In the genomic region with DNA sequence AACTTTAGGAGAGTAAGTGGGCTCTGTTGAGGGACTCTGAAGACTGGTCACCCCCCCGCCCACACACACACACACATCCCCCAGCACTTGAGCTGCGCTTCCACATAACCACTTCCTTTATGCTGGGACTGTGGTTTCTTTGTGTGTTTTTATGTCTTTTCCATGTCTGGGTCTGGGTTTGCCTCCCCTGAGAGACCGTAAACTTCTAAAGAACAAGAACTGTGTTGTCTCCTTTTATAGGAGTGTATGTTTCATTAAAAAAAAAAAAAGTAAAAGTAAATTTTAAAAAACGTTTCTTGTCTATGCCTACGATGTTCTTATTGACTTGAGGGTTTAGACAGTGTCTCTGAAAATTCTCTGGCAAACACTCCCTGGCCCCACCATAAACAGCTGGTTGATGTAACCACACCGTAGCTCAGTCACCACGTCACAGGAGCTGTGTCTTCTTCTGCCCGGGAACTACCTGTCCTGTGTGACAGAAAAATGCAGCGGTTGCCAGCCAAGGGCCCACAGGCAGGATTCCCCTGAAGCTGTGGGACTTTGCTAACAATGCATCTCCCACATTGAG, we compare ENCODE assay signal across 9 cellular contexts.
A peak's percentile ranks its signal among the peaks of the same experiment; 100 is the strongest.
DNase-seq lines count a peak whose midpoint lies in the region; ATAC-seq, FAIRE-seq and TF ChIP-seq lines count a peak whose summit lies in the region.
"Had no signal": no experiment of that assay in that cellular context is flagged by ENCODE, and none has a peak within 500 bp of the region (broad histone marks: within the 10 kb centered on the region; RNA-seq: fewer than 3 reads in every experiment).

No MANE protein-coding gene starts in this region.

- WGBS in GM12878 (ENCODE audit: insufficient coverage, insufficient replicate concordance, low lambda C conversion rate, missing lambda C conversion rate) = under 1% methylated on average over 9 of the region's 9 CpGs

- H3K9me2 ChIP-seq in Loucy (replicated peaks; ENCODE audit: low read depth, low read length) = no peaks in the 10 kb centered on the region

- CTCF ChIA-PET in GM12878 (lab: Yijun Ruan, JAX) (interaction anchor here (0.6 to 2.7 kb wide), 5 partner anchors 8 to 254 kb away, joined by 3 to 11 read pairs (median 3); no protein-coding TSS in a partner anchor), Caco-2 (lab: Charles Lee) (interaction anchor here (0.5 kb wide), 1 partner anchor 276 kb away, joined by 3 read pairs; no protein-coding TSS in a partner anchor)

- TF ChIP-seq CTCF in Loucy (conservative IDR thresholded peaks at IDR 0.05; ENCODE audit: low read length) (no peak), GM12878 (IDR thresholded peaks at IDR 0.05 in 2 of 3, conservative IDR thresholded peaks at IDR 0.05 in 1 of 3; ENCODE audit: control insufficient read depth in 2 of 3, extremely low read depth in 1 of 3, insufficient read depth in 1 of 3, low read depth in 3 of 3, low read length in 3 of 3) (no peak), Caco-2 (IDR thresholded peaks at IDR 0.05; ENCODE audit: insufficient read depth in 1 of 2, low read depth in 1 of 2, low read length in 1 of 2, severe bottlenecking in 1 of 2, unreplicated experiment in 1 of 2) (no peak)

- H3K4me1 ChIP-seq in Loucy (ENCODE audit: insufficient read depth, low read length, poor library complexity, severe bottlenecking) (peaks cover 19% of the 10 kb centered on the region), GM12878 (ENCODE audit: control insufficient read depth, insufficient read depth, low read length) (peaks cover 41% of the 10 kb centered on the region), Caco-2 (no peaks in the 10 kb centered on the region)
- H3K4me1 ChIP-seq: body of pancreas had no signal

- no peaks in the 10 kb centered on the region for H3K36me3 ChIP-seq in Loucy (ENCODE audit: insufficient read depth, low read length)
- H3K36me3 ChIP-seq in GM12878 (ENCODE audit: control insufficient read depth in 2 of 2, insufficient read depth in 2 of 2, low read length in 1 of 2) = no peaks in the 10 kb centered on the region; a peak in 2 of 4 replicates
- H3K36me3 ChIP-seq in Caco-2 (ENCODE audit: control insufficient read depth, insufficient read depth, low read length) = no peaks in the 10 kb centered on the region

- no peaks in the 10 kb centered on the region for H3F3A ChIP-seq in Loucy (ENCODE audit: low read depth)

- peaks cover 10% of the 10 kb centered on the region for H3K27me3 Mint-ChIP-seq in Caco-2 (ENCODE audit: insufficient read depth, unreplicated experiment)

- in situ Hi-C loops in GM12878 (cut with MboI) = no loop called here

- H3K36me3 Mint-ChIP-seq in stimulated activated effector memory CD8-positive, alpha-beta T cell treated with anti-CD3 and anti-CD28 coated beads, Interleukin-12 subunit alpha, Interleukin-12 subunit beta, amount 100 ng/mL, for 72 hours = no peaks in the 10 kb centered on the region
- peaks cover 5% of the 10 kb centered on the region for H3K36me3 Mint-ChIP-seq in Caco-2 (ENCODE audit: insufficient read depth, unreplicated experiment)

- peaks cover 9% of the 10 kb centered on the region for H3K4me1 Mint-ChIP-seq in stimulated activated effector memory CD8-positive, alpha-beta T cell treated with anti-CD3 and anti-CD28 coated beads, Interleukin-12 subunit alpha, Interleukin-12 subunit beta, amount 100 ng/mL, for 72 hours
- peaks cover 6% of the 10 kb centered on the region for H3K4me1 Mint-ChIP-seq in Caco-2 (ENCODE audit: low read depth, unreplicated experiment)

- H3K9ac ChIP-seq in Loucy (ENCODE audit: low read depth, low read length, poor library complexity, severe bottlenecking) = no peak overlapping the region
- no peak overlapping the region for H3K9ac ChIP-seq in GM12878 (ENCODE audit: control insufficient read depth, insufficient read depth, low read length)

- H3K79me2 ChIP-seq in Loucy (ENCODE audit: insufficient read depth, low read length) (no peaks in the 10 kb centered on the region), GM12878 (ENCODE audit: control insufficient read depth, insufficient read depth, low read length) (no peaks in the 10 kb centered on the region)

- BruUV-seq in GM12878 (replicated peaks; lab: Mats Ljungman, UMichigan) (no TSS peak), Caco-2 (replicated peaks; lab: Mats Ljungman, UMichigan) (no TSS peak)

- peak overlapping the region; percentile 60 for H3K4me2 ChIP-seq in Loucy (ENCODE audit: low read depth, low read length, poor library complexity, severe bottlenecking)
- peak overlapping the region; percentile 71 for H3K4me2 ChIP-seq in GM12878 (ENCODE audit: control insufficient read depth, insufficient read depth)

- TF ChIP-seq POLR2A in GM12878 (IDR thresholded peaks at IDR 0.05; ENCODE audit: low read depth, low read length) = no peak

- POLR2A ChIA-PET in GM12878 (lab: Charles Lee) (interaction anchor here (0.6 to 2.4 kb wide), 6 partner anchors 17 to 77 kb away, joined by 3 to 8 read pairs (median 4); no protein-coding TSS in a partner anchor), Caco-2 (lab: Charles Lee) (no interaction called here)

- peak; percentile 23 for FAIRE-seq in GM12878 (lab: Jason Lieb, UNC)

- intact Hi-C loops in GM12878 (cut with micrococcal nuclease; ENCODE audit: unreplicated experiment) = loop anchor here (1.0 to 5.0 kb wide), 2 partner anchors 51 to 73 kb away; no protein-coding TSS in a partner anchor
- intact Hi-C loops in Caco-2 (cut with micrococcal nuclease; ENCODE audit: unreplicated experiment) = no loop called here

- H4K20me1 ChIP-seq in Loucy (ENCODE audit: insufficient read depth, low read length, poor library complexity, severe bottlenecking) (peaks cover 27% of the 10 kb centered on the region), GM12878 (ENCODE audit: control insufficient read depth, insufficient read depth) (peaks cover 4% of the 10 kb centered on the region; the same call in 1 of the 2 replicates)

- SMC1A ChIA-PET in GM12878 (lab: Charles Lee; ENCODE audit: uncharacterized antibody, unreplicated experiment) = interaction anchor here (0.7 to 2.7 kb wide), 7 partner anchors 9 to 72 kb away, joined by 3 to 16 read pairs (median 3); no protein-coding TSS in a partner anchor

- peak; percentile 86 for DNase-seq in Daoy (ENCODE audit: low read depth)
- DNase-seq in GM12878 (ENCODE audit: low read depth, low spot score) = peak; percentile 33
- DNase-seq in stimulated activated effector memory CD8-positive, alpha-beta T cell treated with anti-CD3 and anti-CD28 coated beads, Interleukin-12 subunit alpha, Interleukin-12 subunit beta, amount 100 ng/mL, for 72 hours (ENCODE audit: low spot score in 2 of 2) = no peak
- no peak for DNase-seq in Caco-2
- DNase-seq in NCI-H748 treated with DMSO at 0.1 percent for 48 hours (lab: John Stamatoyannopoulos, UW) = no peak

- H3K27ac Mint-ChIP-seq in stimulated activated effector memory CD8-positive, alpha-beta T cell treated with anti-CD3 and anti-CD28 coated beads, Interleukin-12 subunit alpha, Interleukin-12 subunit beta, amount 100 ng/mL, for 72 hours = no peak overlapping the region
- H3K27ac Mint-ChIP-seq in Caco-2 (ENCODE audit: unreplicated experiment) = no peak overlapping the region

- peak overlapping the region; percentile 67 for H3K27ac ChIP-seq in GM12878 (ENCODE audit: control insufficient read depth, insufficient read depth)
- H3K27ac ChIP-seq: body of pancreas had no signal

- H3K4me3 ChIP-seq in Loucy (ENCODE audit: low read length, poor library complexity, severe bottlenecking) = peak overlapping the region; percentile 47
- 0 out of 2 replicates have a peak overlapping the region, but pooled peaks have one; percentile 13 for H3K4me3 ChIP-seq in GM12878
- no peak overlapping the region for H3K4me3 ChIP-seq in Caco-2 (ENCODE audit: low read depth, low read length)
- H3K4me3 ChIP-seq: body of pancreas had no signal

- H3K9me3 ChIP-seq in Loucy (ENCODE audit: insufficient read depth, low read depth, low read length) = no peaks in the 10 kb centered on the region
- no peaks in the 10 kb centered on the region for H3K9me3 ChIP-seq in GM12878 (replicated peaks; ENCODE audit: control insufficient read depth, insufficient read depth, low read length)
- no peaks in the 10 kb centered on the region for H3K9me3 ChIP-seq in Caco-2
- H3K9me3 ChIP-seq: body of pancreas had no signal

- H3K9me3 Mint-ChIP-seq in stimulated activated effector memory CD8-positive, alpha-beta T cell treated with anti-CD3 and anti-CD28 coated beads, Interleukin-12 subunit alpha, Interleukin-12 subunit beta, amount 100 ng/mL, for 72 hours = no peaks in the 10 kb centered on the region
- no peaks in the 10 kb centered on the region for H3K9me3 Mint-ChIP-seq in Caco-2 (ENCODE audit: unreplicated experiment)

- no peak overlapping the region for H2AFZ ChIP-seq in Loucy (ENCODE audit: low read length)
- no peak overlapping the region; the same call in 1 of the 2 replicates for H2AFZ ChIP-seq in GM12878 (ENCODE audit: control insufficient read depth, low read depth, low read length)

- no peak for TF ChIP-seq RAD21 in GM12878 (IDR thresholded peaks at IDR 0.05; ENCODE audit: insufficient read depth, low read depth, low read length)

- no peak overlapping the region for H3K4me3 Mint-ChIP-seq in stimulated activated effector memory CD8-positive, alpha-beta T cell treated with anti-CD3 and anti-CD28 coated beads, Interleukin-12 subunit alpha, Interleukin-12 subunit beta, amount 100 ng/mL, for 72 hours
- H3K4me3 Mint-ChIP-seq in Caco-2 (ENCODE audit: unreplicated experiment) = no peak overlapping the region

- H3K27me3 ChIP-seq in Loucy (ENCODE audit: insufficient read depth, low read length, poor library complexity, severe bottlenecking) (peaks cover 29% of the 10 kb centered on the region), GM12878 (replicated peaks in 1 of 2; ENCODE audit: control insufficient read depth in 2 of 2, insufficient read depth in 2 of 2, low read length in 1 of 2) (no peaks in the 10 kb centered on the region), Caco-2 (replicated peaks; ENCODE audit: control insufficient read depth, insufficient read depth, low read length) (no peaks in the 10 kb centered on the region; the same call in 1 of the 2 replicates)
- H3K27me3 ChIP-seq: body of pancreas had no signal

- ATAC-seq in GM21381 (IDR thresholded peaks at IDR 0.05; ENCODE audit: unreplicated experiment) = peak; percentile 36
- ATAC-seq in GM12878 = peak; percentile 81
- peak; percentile 45 for ATAC-seq in stimulated activated effector memory CD8-positive, alpha-beta T cell treated with anti-CD3 and anti-CD28 coated beads, Interleukin-12 subunit alpha, Interleukin-12 subunit beta, amount 100 ng/mL, for 72 hours
- ATAC-seq in HG03025 (IDR thresholded peaks at IDR 0.05; ENCODE audit: low FRiP score, unreplicated experiment) = no peak
- ATAC-seq: body of pancreas had no signal

- RAD21 ChIA-PET in GM12878 (lab: Charles Lee; ENCODE audit: unreplicated experiment) = interaction anchor here (1.3 to 3.0 kb wide), 2 partner anchors 49 to 52 kb away, joined by 9 to 16 read pairs; no protein-coding TSS in a partner anchor

- TF ChIP-seq EP300 in GM12878 (IDR thresholded peaks at IDR 0.05; ENCODE audit: borderline replicate concordance in 1 of 2, control insufficient read depth in 1 of 2, low read depth in 2 of 2, low read length in 2 of 2) = no peak; a peak in 1 of 4 replicates

TF ChIP-seq in GM12878, 131 proteins besides CTCF, POLR2A, EP300 and RAD21 (continues in another document):
- TF ChIP-seq ZNF24 (IDR thresholded peaks at IDR 0.05) (no peak), POLR2AphosphoS5 (IDR thresholded peaks at IDR 0.05; ENCODE audit: low read length) (no peak), KDM1A (IDR thresholded peaks at IDR 0.05; ENCODE audit: borderline replicate concordance) (no peak)

Comparison
In these comparisons a context has a peak if more than half of its experiments do, and no peak if none do; other contexts are left out.
1. DNase-seq: peak in Daoy (single experiment) and GM12878 (single experiment); none in stimulated activated effector memory CD8-positive, alpha-beta T cell treated with anti-CD3 and anti-CD28 coated beads, Interleukin-12 subunit alpha, Interleukin-12 subunit beta, amount 100 ng/mL, for 72 hours (0 of 2), Caco-2 (0 of 2) and NCI-H748 treated with DMSO at 0.1 percent for 48 hours (single experiment).